In genomic region chr15:65060641-65061397, GRCh38 we compare ENCODE assay signal across 1 cellular context.
TF ChIP-seq lines count a peak whose summit lies in the region.

No MANE protein-coding gene starts in this region.

TF ChIP-seq in IMR-90, 13 proteins besides CTCF, POLR2A, EP300 and RAD21:
- TF ChIP-seq BHLHE40 (IDR thresholded peaks at IDR 0.05; ENCODE audit: low read depth, low read length): no peak
- TF ChIP-seq FOS (IDR thresholded peaks at IDR 0.05; ENCODE audit: low read depth, low read length): no peak
- no peak for TF ChIP-seq ELK1 (IDR thresholded peaks at IDR 0.05; ENCODE audit: borderline replicate concordance, low read depth, low read length)
- no peak for TF ChIP-seq CEBPB (IDR thresholded peaks at IDR 0.05; ENCODE audit: low read depth, low read length)
- no peak for TF ChIP-seq NFE2L2 (IDR thresholded peaks at IDR 0.05; ENCODE audit: low read depth, low read length)
- TF ChIP-seq CHD1 (IDR thresholded peaks at IDR 0.05; ENCODE audit: low read depth, low read length): no peak
- no peak for TF ChIP-seq MAFK (IDR thresholded peaks at IDR 0.05; ENCODE audit: low read depth, low read length)
- no peak for TF ChIP-seq USF2 (IDR thresholded peaks at IDR 0.05; ENCODE audit: low read depth, low read length)
- no peak for TF ChIP-seq RFX5 (IDR thresholded peaks at IDR 0.05; ENCODE audit: low read depth, low read length)
- TF ChIP-seq RCOR1 (IDR thresholded peaks at IDR 0.05; ENCODE audit: insufficient replicate concordance, low read length): no peak
- no peak for TF ChIP-seq MAZ (IDR thresholded peaks at IDR 0.05; ENCODE audit: borderline replicate concordance, low read depth, low read length)
- TF ChIP-seq MXI1 (IDR thresholded peaks at IDR 0.05; ENCODE audit: borderline replicate concordance, low read depth, low read length): no peak
- no peak for TF ChIP-seq SMC3 (IDR thresholded peaks at IDR 0.05; ENCODE audit: low read depth, low read length)
